ENCODE assay signal across 2 cellular contexts in the genomic region with DNA sequence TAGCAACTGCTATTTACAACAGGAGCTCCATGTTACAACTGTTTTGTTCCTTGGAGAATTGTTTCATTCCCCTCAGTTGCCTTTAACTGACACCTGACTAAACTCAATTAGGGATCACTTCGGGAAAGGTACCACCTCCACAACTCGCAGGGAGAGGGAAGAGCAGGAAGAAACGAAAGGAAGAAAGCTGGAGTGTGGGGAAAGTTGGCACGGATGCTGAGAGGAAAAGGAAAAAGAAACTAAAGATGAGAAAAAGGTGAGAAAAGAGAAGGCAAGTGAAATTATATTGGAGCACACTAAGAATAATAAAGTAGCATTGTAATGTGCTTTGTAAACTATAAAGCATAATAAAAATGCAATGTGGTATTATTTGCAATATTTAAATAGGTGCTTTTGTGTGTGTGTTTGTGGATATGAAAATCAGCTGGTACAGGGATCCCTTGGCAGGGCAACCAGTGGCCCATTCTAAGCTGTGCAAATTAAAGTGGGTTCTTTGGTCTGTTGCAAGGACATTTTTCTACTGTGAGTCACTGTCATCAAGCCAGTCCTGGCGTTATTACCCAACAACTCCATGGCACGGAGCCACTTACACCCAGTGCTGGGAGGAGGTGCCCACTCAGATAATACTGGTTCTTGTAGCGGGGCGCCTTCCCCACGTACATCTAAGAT.
TF ChIP-seq lines count a peak whose summit lies in the region.

No MANE protein-coding gene starts in this region.

TF ChIP-seq in HCT116, 20 proteins besides CTCF, POLR2A, EP300 and RAD21:
- TF ChIP-seq POLR2AphosphoS5 (IDR thresholded peaks at IDR 0.05; ENCODE audit: low read depth, low read length) (peak; percentile 66), ZFX (IDR thresholded peaks at IDR 0.05) (no peak), SP1 (IDR thresholded peaks at IDR 0.05; ENCODE audit: low read depth) (peak; percentile 86), SIN3A (IDR thresholded peaks at IDR 0.05; ENCODE audit: low read depth) (peak; percentile 49; the same call in 1 of the 2 replicates), SRF (IDR thresholded peaks at IDR 0.05; ENCODE audit: low read depth) (no peak), YY1 (IDR thresholded peaks at IDR 0.05; ENCODE audit: extremely low read depth, insufficient replicate concordance, low read depth, low read length) (peak; percentile 8), JUND (IDR thresholded peaks at IDR 0.05) (peak; percentile 95), EGR1 (IDR thresholded peaks at IDR 0.05; ENCODE audit: low read depth) (no peak), FOSL1 (IDR thresholded peaks at IDR 0.05; ENCODE audit: low read depth) (peak; percentile 92), CBX3 (IDR thresholded peaks at IDR 0.05; ENCODE audit: low read depth) (peak; percentile 97), TCF7L2 (IDR thresholded peaks at IDR 0.05; ENCODE audit: borderline replicate concordance, extremely low read depth, insufficient read depth, insufficient read length) (peak; percentile 66), CEBPB (IDR thresholded peaks at IDR 0.05; ENCODE audit: low read depth) (peak; percentile 99), ZNF274 (IDR thresholded peaks at IDR 0.05; ENCODE audit: low read depth, low read length) (no peak), EZH2 (IDR thresholded peaks at IDR 0.05) (no peak), ELF1 (IDR thresholded peaks at IDR 0.05; ENCODE audit: borderline replicate concordance, low read depth) (no peak), EZH2phosphoT487 (IDR thresholded peaks at IDR 0.05; ENCODE audit: borderline replicate concordance) (no peak)
- TF ChIP-seq, protein P1, sequence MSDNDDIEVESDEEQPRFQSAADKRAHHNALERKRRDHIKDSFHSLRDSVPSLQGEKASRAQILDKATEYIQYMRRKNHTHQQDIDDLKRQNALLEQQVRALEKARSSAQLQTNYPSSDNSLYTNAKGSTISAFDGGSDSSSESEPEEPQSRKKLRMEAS (IDR thresholded peaks at IDR 0.05), result 0 out of 2 replicates have a peak, but pooled peaks have one; percentile 18
- TF ChIP-seq, protein P2, sequence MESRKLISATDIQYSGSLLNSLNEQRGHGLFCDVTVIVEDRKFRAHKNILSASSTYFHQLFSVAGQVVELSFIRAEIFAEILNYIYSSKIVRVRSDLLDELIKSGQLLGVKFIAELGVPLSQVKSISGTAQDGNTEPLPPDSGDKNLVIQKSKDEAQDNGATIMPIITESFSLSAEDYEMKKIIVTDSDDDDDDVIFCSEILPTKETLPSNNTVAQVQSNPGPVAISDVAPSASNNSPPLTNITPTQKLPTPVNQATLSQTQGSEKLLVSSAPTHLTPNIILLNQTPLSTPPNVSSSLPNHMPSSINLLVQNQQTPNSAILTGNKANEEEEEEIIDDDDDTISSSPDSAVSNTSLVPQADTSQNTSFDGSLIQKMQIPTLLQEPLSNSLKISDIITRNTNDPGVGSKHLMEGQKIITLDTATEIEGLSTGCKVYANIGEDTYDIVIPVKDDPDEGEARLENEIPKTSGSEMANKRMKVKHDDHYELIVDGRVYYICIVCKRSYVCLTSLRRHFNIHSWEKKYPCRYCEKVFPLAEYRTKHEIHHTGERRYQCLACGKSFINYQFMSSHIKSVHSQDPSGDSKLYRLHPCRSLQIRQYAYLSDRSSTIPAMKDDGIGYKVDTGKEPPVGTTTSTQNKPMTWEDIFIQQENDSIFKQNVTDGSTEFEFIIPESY (IDR thresholded peaks at IDR 0.05; ENCODE audit: extremely low read depth, insufficient replicate concordance, low read length), result no peak
- TF ChIP-seq, protein P3, sequence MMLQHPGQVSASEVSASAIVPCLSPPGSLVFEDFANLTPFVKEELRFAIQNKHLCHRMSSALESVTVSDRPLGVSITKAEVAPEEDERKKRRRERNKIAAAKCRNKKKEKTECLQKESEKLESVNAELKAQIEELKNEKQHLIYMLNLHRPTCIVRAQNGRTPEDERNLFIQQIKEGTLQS (IDR thresholded peaks at IDR 0.05), result peak; percentile 19; the same call in 1 of the 2 replicates
- TF ChIP-seq, protein P4, sequence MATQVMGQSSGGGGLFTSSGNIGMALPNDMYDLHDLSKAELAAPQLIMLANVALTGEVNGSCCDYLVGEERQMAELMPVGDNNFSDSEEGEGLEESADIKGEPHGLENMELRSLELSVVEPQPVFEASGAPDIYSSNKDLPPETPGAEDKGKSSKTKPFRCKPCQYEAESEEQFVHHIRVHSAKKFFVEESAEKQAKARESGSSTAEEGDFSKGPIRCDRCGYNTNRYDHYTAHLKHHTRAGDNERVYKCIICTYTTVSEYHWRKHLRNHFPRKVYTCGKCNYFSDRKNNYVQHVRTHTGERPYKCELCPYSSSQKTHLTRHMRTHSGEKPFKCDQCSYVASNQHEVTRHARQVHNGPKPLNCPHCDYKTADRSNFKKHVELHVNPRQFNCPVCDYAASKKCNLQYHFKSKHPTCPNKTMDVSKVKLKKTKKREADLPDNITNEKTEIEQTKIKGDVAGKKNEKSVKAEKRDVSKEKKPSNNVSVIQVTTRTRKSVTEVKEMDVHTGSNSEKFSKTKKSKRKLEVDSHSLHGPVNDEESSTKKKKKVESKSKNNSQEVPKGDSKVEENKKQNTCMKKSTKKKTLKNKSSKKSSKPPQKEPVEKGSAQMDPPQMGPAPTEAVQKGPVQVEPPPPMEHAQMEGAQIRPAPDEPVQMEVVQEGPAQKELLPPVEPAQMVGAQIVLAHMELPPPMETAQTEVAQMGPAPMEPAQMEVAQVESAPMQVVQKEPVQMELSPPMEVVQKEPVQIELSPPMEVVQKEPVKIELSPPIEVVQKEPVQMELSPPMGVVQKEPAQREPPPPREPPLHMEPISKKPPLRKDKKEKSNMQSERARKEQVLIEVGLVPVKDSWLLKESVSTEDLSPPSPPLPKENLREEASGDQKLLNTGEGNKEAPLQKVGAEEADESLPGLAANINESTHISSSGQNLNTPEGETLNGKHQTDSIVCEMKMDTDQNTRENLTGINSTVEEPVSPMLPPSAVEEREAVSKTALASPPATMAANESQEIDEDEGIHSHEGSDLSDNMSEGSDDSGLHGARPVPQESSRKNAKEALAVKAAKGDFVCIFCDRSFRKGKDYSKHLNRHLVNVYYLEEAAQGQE (IDR thresholded peaks at IDR 0.05; ENCODE audit: low read depth), result no peak

TF ChIP-seq in endothelial cell of umbilical vein, 7 proteins besides CTCF, POLR2A, EP300 and RAD21:
- TF ChIP-seq, protein P1 (IDR thresholded peaks at IDR 0.05; ENCODE audit: insufficient read depth, insufficient read length), result no peak
- TF ChIP-seq EZH2 (IDR thresholded peaks at IDR 0.05; ENCODE audit: borderline replicate concordance, low read depth, low read length, severe bottlenecking) (no peak), POLR2AphosphoS5 (IDR thresholded peaks at IDR 0.05; ENCODE audit: insufficient read depth, low read depth, low read length) (peak; percentile 81), JUN (IDR thresholded peaks at IDR 0.05; ENCODE audit: borderline replicate concordance, insufficient read depth, insufficient read length, low read depth) (peak; percentile 67), GATA2 (IDR thresholded peaks at IDR 0.05; ENCODE audit: insufficient read depth, insufficient read length, low read depth, low read length) (peak; percentile 28), FOS (IDR thresholded peaks at IDR 0.05; ENCODE audit: borderline replicate concordance, insufficient read depth, low read length) (peak; percentile 73)
